3 cellular contexts compared by ENCODE assay signal in genomic region chr6:82701341-82701740, GRCh38.
"Had no signal": no experiment of that assay in that cellular context is flagged by ENCODE, and none has a peak within 500 bp of the region (broad histone marks: within the 10 kb centered on the region; RNA-seq: fewer than 3 reads in every experiment).

No MANE protein-coding gene starts in this region.

- H3K4me3 ChIP-seq: GM12878 had no signal

- DNase-seq: GDM1, GF-D8 had no signal
